9 cellular contexts compared by ENCODE assay signal in genomic region chr17:20944014-20944905, GRCh38.
A peak's percentile ranks its signal among the peaks of the same experiment; 100 is the strongest.
DNase-seq lines count a peak whose midpoint lies in the region; ATAC-seq and TF ChIP-seq lines count a peak whose summit lies in the region.
"Had no signal": no experiment of that assay in that cellular context is flagged by ENCODE, and none has a peak within 500 bp of the region (broad histone marks: within the 10 kb centered on the region; RNA-seq: fewer than 3 reads in every experiment).

No MANE protein-coding gene starts in this region.

- peak; percentile 58 for DNase-seq in DMS 273 (lab: John Stamatoyannopoulos, UW; ENCODE audit: unreplicated experiment)
- no peak for DNase-seq in DMS 273 treated with DMSO at 0.1 percent for 48 hours (lab: John Stamatoyannopoulos, UW)
- DNase-seq in NCI-H2171 treated with DMSO at 0.1 percent for 48 hours (lab: John Stamatoyannopoulos, UW): peak; percentile 42
- peak; percentile 85 to 93 (median 91) for DNase-seq in body of pancreas
- DNase-seq in neuronal stem cell (ENCODE audit: low spot score): no peak
- no peak for DNase-seq in Ammon's horn (ENCODE audit: low spot score)

- H3K4me3 ChIP-seq in body of pancreas (no peak overlapping the region), neuronal stem cell (ENCODE audit: low read length in 2 of 2) (no peak overlapping the region)
- H3K4me3 ChIP-seq: SJCRH30 had no signal

- H2AFZ ChIP-seq in neuronal stem cell (ENCODE audit: low read length): no peak overlapping the region

- H4K8ac ChIP-seq in neuronal stem cell (ENCODE audit: low read depth, low read length): no peak overlapping the region

- no peak overlapping the region for H3K4me2 ChIP-seq in neuronal stem cell (ENCODE audit: insufficient read depth, low read length, poor library complexity, severe bottlenecking)

- 38 to 45% methylated on average over 11 to 13 of the region's 13 CpGs for WGBS in body of pancreas, 2 donors
- WGBS in neuronal stem cell (ENCODE audit: extremely low coverage in 2 of 2, insufficient read length in 2 of 2, insufficient replicate concordance in 1 of 2), 2 donors: no CpG with 5 or more reads among the region's 13 CpGs

- no peak overlapping the region for H3K4ac ChIP-seq in neuronal stem cell (ENCODE audit: low read length)

- peak; percentile 57 to 92 (median 86) for TF ChIP-seq CTCF in body of pancreas (IDR thresholded peaks at IDR 0.05)

- H2BK120ac ChIP-seq in neuronal stem cell (ENCODE audit: low read depth, low read length): no peak overlapping the region

- no peak overlapping the region for H2AK5ac ChIP-seq in neuronal stem cell (ENCODE audit: low read depth, low read length)

- H3K9me3 ChIP-seq in body of pancreas: no peaks in the 10 kb centered on the region
- peaks cover 0 to 5% of the 10 kb centered on the region in 2 donors for H3K9me3 ChIP-seq in neuronal stem cell (replicated peaks in 1 of 2; ENCODE audit: control insufficient read depth in 2 of 2, insufficient read depth in 1 of 2, low read depth in 1 of 2, low read length in 2 of 2)
- H3K9me3 ChIP-seq: SJCRH30 had no signal

- ATAC-seq in body of pancreas: peak; percentile 100
- ATAC-seq in GM19395 (IDR thresholded peaks at IDR 0.05; ENCODE audit: unreplicated experiment): no peak
- no peak for ATAC-seq in HG03460 (IDR thresholded peaks at IDR 0.05; ENCODE audit: unreplicated experiment)

- H3K27ac ChIP-seq in body of pancreas (no peak overlapping the region), neuronal stem cell (replicated peaks; ENCODE audit: low read length) (no peak overlapping the region)
- H3K27ac ChIP-seq: SJCRH30 had no signal

- no peak overlapping the region for H2BK15ac ChIP-seq in neuronal stem cell (ENCODE audit: low read length)

- H2BK12ac ChIP-seq in neuronal stem cell (ENCODE audit: low read length): no peak overlapping the region

- intact Hi-C loops in body of pancreas (cut with DNase I): no loop called here

- H3K18ac ChIP-seq in neuronal stem cell (ENCODE audit: low read length): peak overlapping the region; percentile 55

- H2BK5ac ChIP-seq in neuronal stem cell (ENCODE audit: low read length): no peak overlapping the region

- H3K27me3 ChIP-seq in body of pancreas: no peaks in the 10 kb centered on the region
- H3K27me3 ChIP-seq in neuronal stem cell (ENCODE audit: control insufficient read depth in 3 of 3, insufficient read depth in 3 of 3, low read depth in 1 of 3, low read length in 3 of 3): no peaks in the 10 kb centered on the region

- H3K9ac ChIP-seq in neuronal stem cell (ENCODE audit: low read depth, low read length, poor library complexity): no peak overlapping the region

- no peak for TF ChIP-seq POLR2A in body of pancreas (IDR thresholded peaks at IDR 0.05)

- H3K4me1 ChIP-seq in body of pancreas (peaks cover 4% of the 10 kb centered on the region), neuronal stem cell (ENCODE audit: control insufficient read depth in 2 of 2, insufficient read depth in 1 of 2, low read depth in 1 of 2, low read length in 2 of 2) (peaks cover 0 to 2% of the 10 kb centered on the region in 2 donors)
- H3K4me1 ChIP-seq: SJCRH30 had no signal

- no peaks in the 10 kb centered on the region for H3K36me3 ChIP-seq in body of pancreas (replicated peaks in 1 of 2; ENCODE audit: insufficient read depth in 1 of 2, low read depth in 2 of 2)
- peaks cover 13 to 92% of the 10 kb centered on the region in 2 donors for H3K36me3 ChIP-seq in neuronal stem cell (replicated peaks in 1 of 2; ENCODE audit: control insufficient read depth in 2 of 2, insufficient read depth in 2 of 2, low read length in 2 of 2)
- H3K36me3 ChIP-seq: SJCRH30 had no signal

- H4K91ac ChIP-seq in neuronal stem cell (ENCODE audit: low read depth, low read length, poor library complexity): no peak overlapping the region

- H3K79me1 ChIP-seq in neuronal stem cell (ENCODE audit: low read depth, low read length): no peaks in the 10 kb centered on the region

- H3K14ac ChIP-seq in neuronal stem cell (ENCODE audit: low read length): no peak overlapping the region

- H3K23ac ChIP-seq in neuronal stem cell (ENCODE audit: low read depth, low read length, poor library complexity): no peak overlapping the region

Comparison
In these comparisons a context has a peak if more than half of its experiments do, and no peak if none do; other contexts are left out.
1. DNase-seq: peak in DMS 273 (single experiment), NCI-H2171 treated with DMSO at 0.1 percent for 48 hours (single experiment) and body of pancreas (4 of 4); none in DMS 273 treated with DMSO at 0.1 percent for 48 hours (single experiment), neuronal stem cell (single experiment) and Ammon's horn (single experiment).